In genomic region chr2:74178211-74179062, GRCh38 we compare ENCODE assay signal across 1 cellular context.
TF ChIP-seq lines count a peak whose summit lies in the region.

TSS of gene MOB1A (minus strand) at chr2:74178879. CDS start at chr2:74178674, 205 bp downstream.

TF ChIP-seq in HEK293, 187 proteins besides CTCF, POLR2A, EP300 and RAD21 (continued from another document and continues in another):
- TF ChIP-seq ZNF280D (tag by site-specific recombination; IDR thresholded peaks at IDR 0.05) = no peak
- TF ChIP-seq ZNF747 (tag by site-specific recombination; IDR thresholded peaks at IDR 0.05) = no peak
- TF ChIP-seq ZNF174 (tag by site-specific recombination; IDR thresholded peaks at IDR 0.05) = no peak
- TF ChIP-seq OSR2 (tag by site-specific recombination; IDR thresholded peaks at IDR 0.05) = no peak
- TF ChIP-seq YY1 (tag by site-specific recombination; IDR thresholded peaks at IDR 0.05) = no peak
- no peak for TF ChIP-seq ZNF423 (tag by site-specific recombination; IDR thresholded peaks at IDR 0.05)
- TF ChIP-seq FEZF1 (tag by site-specific recombination; IDR thresholded peaks at IDR 0.05) = no peak
- TF ChIP-seq KLF8 (tag by site-specific recombination; IDR thresholded peaks at IDR 0.05) = no peak; the same call in 1 of the 2 replicates
- TF ChIP-seq ZBTB20 (tag by site-specific recombination; IDR thresholded peaks at IDR 0.05) = peak; percentile 35; the same call in 1 of the 2 replicates
- no peak for TF ChIP-seq ZBTB44 (tag by site-specific recombination; IDR thresholded peaks at IDR 0.05)
- TF ChIP-seq ZNF350 (tag by site-specific recombination; IDR thresholded peaks at IDR 0.05) = no peak
- no peak for TF ChIP-seq ZNF114 (tag by site-specific recombination; IDR thresholded peaks at IDR 0.05)
- no peak for TF ChIP-seq ZNF585B (tag by site-specific recombination; IDR thresholded peaks at IDR 0.05)
- TF ChIP-seq ZSCAN30 (tag by site-specific recombination; IDR thresholded peaks at IDR 0.05) = no peak
- peak; percentile 39; the same call in 1 of the 2 replicates for TF ChIP-seq ZNF501 (tag by site-specific recombination; IDR thresholded peaks at IDR 0.05)
- no peak for TF ChIP-seq ZNF624 (tag by site-specific recombination; IDR thresholded peaks at IDR 0.05)
- TF ChIP-seq ZNF148 (tag by site-specific recombination; IDR thresholded peaks at IDR 0.05; ENCODE audit: borderline replicate concordance) = no peak
- TF ChIP-seq ZNF184 (tag by site-specific recombination; IDR thresholded peaks at IDR 0.05) = no peak
- no peak for TF ChIP-seq ZNF221 (tag by site-specific recombination; IDR thresholded peaks at IDR 0.05; ENCODE audit: borderline replicate concordance)
- TF ChIP-seq ZFP37 (tag by site-specific recombination; IDR thresholded peaks at IDR 0.05) = peak; percentile 65; the same call in 1 of the 2 replicates
- no peak for TF ChIP-seq GLI4 (tag by site-specific recombination; IDR thresholded peaks at IDR 0.05)
- TF ChIP-seq PATZ1 (tag by site-specific recombination; IDR thresholded peaks at IDR 0.05) = peak; percentile 87
- TF ChIP-seq PRDM1 (tag by site-specific recombination; IDR thresholded peaks at IDR 0.05) = no peak
- TF ChIP-seq ZBTB1 (tag by site-specific recombination; IDR thresholded peaks at IDR 0.05) = no peak
- no peak for TF ChIP-seq ZNF157 (tag by site-specific recombination; IDR thresholded peaks at IDR 0.05)
- TF ChIP-seq ZNF654 (tag by site-specific recombination; IDR thresholded peaks at IDR 0.05; ENCODE audit: low read depth) = no peak
- no peak for TF ChIP-seq SETDB1 (IDR thresholded peaks at IDR 0.05; ENCODE audit: insufficient read length, low read length)
- no peak for TF ChIP-seq ZNF544 (tag by site-specific recombination; IDR thresholded peaks at IDR 0.05)
- TF ChIP-seq ZNF658 (tag by site-specific recombination; IDR thresholded peaks at IDR 0.05) = no peak
- no peak; the same call in 1 of the 2 replicates for TF ChIP-seq ZNF610 (tag by site-specific recombination; IDR thresholded peaks at IDR 0.05; ENCODE audit: borderline replicate concordance)
- TF ChIP-seq ZNF121 (tag by site-specific recombination; IDR thresholded peaks at IDR 0.05) = no peak
- no peak for TF ChIP-seq ZNF169 (tag by site-specific recombination; IDR thresholded peaks at IDR 0.05)
- no peak for TF ChIP-seq ZNF292 (tag by site-specific recombination; IDR thresholded peaks at IDR 0.05; ENCODE audit: borderline replicate concordance, low read depth)
- no peak for TF ChIP-seq PRDM6 (tag by site-specific recombination; IDR thresholded peaks at IDR 0.05)
- no peak for TF ChIP-seq ZNF138 (tag by site-specific recombination; IDR thresholded peaks at IDR 0.05; ENCODE audit: borderline replicate concordance)
- TF ChIP-seq ZSCAN4 (tag by site-specific recombination; IDR thresholded peaks at IDR 0.05) = no peak
- TF ChIP-seq AEBP2 (tag by site-specific recombination; IDR thresholded peaks at IDR 0.05; ENCODE audit: borderline replicate concordance) = no peak
- TF ChIP-seq ZNF555 (tag by site-specific recombination; conservative IDR thresholded peaks at IDR 0.05) = no peak
- TF ChIP-seq ZXDB (tag by site-specific recombination; IDR thresholded peaks at IDR 0.05) = no peak
- TF ChIP-seq ZBTB11 (tag by site-specific recombination; conservative IDR thresholded peaks at IDR 0.05; ENCODE audit: low read depth) = no peak
- no peak for TF ChIP-seq BCL11B (tag by site-specific recombination; IDR thresholded peaks at IDR 0.05; ENCODE audit: low read depth)
- TF ChIP-seq ZNF311 (tag by site-specific recombination; IDR thresholded peaks at IDR 0.05; ENCODE audit: borderline replicate concordance) = no peak
- TF ChIP-seq ZNF843 (tag by site-specific recombination; IDR thresholded peaks at IDR 0.05) = no peak
- 0 out of 2 replicates have a peak, but pooled peaks have one; percentile 53 for TF ChIP-seq ZNF792 (tag by site-specific recombination; IDR thresholded peaks at IDR 0.05)
- TF ChIP-seq ZNF707 (tag by site-specific recombination; IDR thresholded peaks at IDR 0.05) = no peak
- TF ChIP-seq GLIS2 (tag by site-specific recombination; IDR thresholded peaks at IDR 0.05) = peak; percentile 83
- TF ChIP-seq INSM2 (tag by site-specific recombination; IDR thresholded peaks at IDR 0.05) = 0 out of 2 replicates have a peak, but pooled peaks have one; percentile 25
